In genomic region chr11:316031-316701, GRCh38 we compare ENCODE assay signal across 6 cellular contexts. TPM values are rescaled to one million over a fixed set of nuclear protein-coding genes. Genes with fewer than 3 reads are reported as not detected.
A peak's percentile ranks its signal among the peaks of the same experiment; 100 is the strongest.
DNase-seq lines count a peak whose midpoint lies in the region; ATAC-seq and TF ChIP-seq lines count a peak whose summit lies in the region.

No MANE protein-coding gene starts in this region.

- H3K4me3 ChIP-seq in liver (ENCODE audit: low read depth in 1 of 3, low read length in 3 of 3) (peak overlapping the region; percentile 48 to 61 (median 59)), brain microvascular endothelial cell (ENCODE audit: low read depth, low read length) (no peak overlapping the region)

- peak overlapping the region; percentile 86 for H3K4me3 Mint-ChIP-seq in activated T-cell treated with anti-CD3 and anti-CD28 coated beads, Interleukin-2, amount 50 U/mL, for 4 hours

- no peaks in the 10 kb centered on the region for H3K27me3 Mint-ChIP-seq in activated T-cell treated with anti-CD3 and anti-CD28 coated beads, Interleukin-2, amount 50 U/mL, for 4 hours (ENCODE audit: low read depth)

- no peaks in the 10 kb centered on the region for H3K9me3 ChIP-seq in liver (ENCODE audit: control insufficient read depth in 4 of 4, low read length in 3 of 4)

- TF ChIP-seq RAD21 in liver (IDR thresholded peaks at IDR 0.05) = peak in 1 of 2 donors; percentile 44

- peak overlapping the region; percentile 81 to 92 for H3K27ac ChIP-seq in liver (ENCODE audit: low read depth in 1 of 2, low read length in 2 of 2)
- H3K27ac ChIP-seq in brain microvascular endothelial cell = no peak overlapping the region

- peaks cover 6% of the 10 kb centered on the region for H3K36me3 Mint-ChIP-seq in activated T-cell treated with anti-CD3 and anti-CD28 coated beads, Interleukin-2, amount 50 U/mL, for 4 hours (ENCODE audit: insufficient read depth)

- in situ Hi-C loops in brain microvascular endothelial cell (cut with HindIII; ENCODE audit: low pct_ligation_motif_present, low sequenced_read_pairs) = no loop called here

- H3K4me1 ChIP-seq in liver (ENCODE audit: control insufficient read depth in 4 of 4, insufficient read depth in 4 of 4, low read length in 3 of 4) = peaks cover 0 to 44% (median 19%) of the 10 kb centered on the region in 4 donors

- no peaks in the 10 kb centered on the region for H3K9me3 Mint-ChIP-seq in activated T-cell treated with anti-CD3 and anti-CD28 coated beads, Interleukin-2, amount 50 U/mL, for 4 hours

- peaks cover 53% of the 10 kb centered on the region for H3K4me1 Mint-ChIP-seq in activated T-cell treated with anti-CD3 and anti-CD28 coated beads, Interleukin-2, amount 50 U/mL, for 4 hours (ENCODE audit: low read depth)

- H3K36me3 ChIP-seq in liver (ENCODE audit: control insufficient read depth in 4 of 4, insufficient read depth in 3 of 4, low read depth in 1 of 4, low read length in 3 of 4) = no peaks in the 10 kb centered on the region
- H3K36me3 ChIP-seq in brain microvascular endothelial cell (replicated peaks) = no peaks in the 10 kb centered on the region

- DNase-seq in AG20443 (ENCODE audit: low spot score) = peak; percentile 29
- DNase-seq in activated T-cell treated with anti-CD3 and anti-CD28 coated beads, Interleukin-2, amount 50 U/mL, for 4 hours = peak; percentile 14
- no peak for DNase-seq in dedifferentiated amniotic fluid mesenchymal stem cell (ENCODE audit: extremely low spot score)
- DNase-seq in activated gamma-delta T cell treated with Interleukin-2 at 50 U/mL for 16 hours = no peak
- no peak for DNase-seq in brain microvascular endothelial cell

- peak overlapping the region; percentile 10 to 81 for H3K9ac ChIP-seq in liver (ENCODE audit: low read depth in 1 of 2, low read length in 2 of 2)

- no peaks in the 10 kb centered on the region for H3K27me3 ChIP-seq in liver (ENCODE audit: control insufficient read depth in 4 of 4, insufficient read depth in 4 of 4, low read length in 3 of 4)
- H3K27me3 ChIP-seq in brain microvascular endothelial cell (replicated peaks) = peaks cover 22% of the 10 kb centered on the region

- TF ChIP-seq CTCF in liver (IDR thresholded peaks at IDR 0.05; ENCODE audit: low read depth, low read length, missing input control) (no peak), brain microvascular endothelial cell (IDR thresholded peaks at IDR 0.05; ENCODE audit: low read depth, low read length, missing control alignments) (no peak)

- 23% methylated on average over 64 of the region's 64 CpGs for WGBS in liver

- no peak for ATAC-seq in activated T-cell treated with anti-CD3 and anti-CD28 coated beads, Interleukin-2, amount 50 U/mL, for 4 hours

TF ChIP-seq in liver, 16 proteins besides CTCF, POLR2A, EP300 and RAD21:
- TF ChIP-seq RXRA (IDR thresholded peaks at IDR 0.05) (peak in 1 of 2 donors; percentile 73), EGR1 (IDR thresholded peaks at IDR 0.05; ENCODE audit: low read depth in 2 of 2) (no peak), SP1 (IDR thresholded peaks at IDR 0.05) (peak; percentile 64), YY1 (IDR thresholded peaks at IDR 0.05) (no peak), FOXA2 (IDR thresholded peaks at IDR 0.05) (no peak), TAF1 (conservative IDR thresholded peaks at IDR 0.05) (peak; percentile 56), HNF4A (conservative IDR thresholded peaks at IDR 0.05) (peak in 1 of 2 donors; percentile 20), REST (IDR thresholded peaks at IDR 0.05) (no peak)

RNA-seq across cellular contexts. Expression of gene IFITM1, which starts 2.3 kb away (rescaled TPM):
- 100 to 1,000 TPM in 2 of 3 donors, 10 to 100 TPM in 1; 99.3 to 144 (median 120) TPM for total RNA-seq in activated T-cell treated with anti-CD3 and anti-CD28 coated beads, Interleukin-2, amount 50 U/mL, for 4 hours
- total RNA-seq in liver = 10 to 100 TPM; 12.6 to 37.4 TPM
- 100 to 1,000 TPM in 1 of 2 donors, 10 to 100 TPM in 1; 96.0 to 113 TPM for polyA plus RNA-seq in liver

RNA-seq across cellular contexts. Expression of gene IFITM3, which starts 4.5 kb away (rescaled TPM):
- 10 to 100 TPM in 2 of 3 donors, 1 to 10 TPM in 1; 5.3 to 24.6 (median 20.4) TPM for total RNA-seq in activated T-cell treated with anti-CD3 and anti-CD28 coated beads, Interleukin-2, amount 50 U/mL, for 4 hours
- 100 to 1,000 TPM in 1 of 2 donors, 10 to 100 TPM in 1; 48.6 to 105 TPM for total RNA-seq in liver
- 1,000 to 10,000 TPM; 2,070 to 2,255 TPM for polyA plus RNA-seq in liver

RNA-seq across cellular contexts. Expression of gene IFITM2, which starts 8.6 kb away (rescaled TPM):
- 100 to 1,000 TPM; 197 to 257 (median 231) TPM for total RNA-seq in activated T-cell treated with anti-CD3 and anti-CD28 coated beads, Interleukin-2, amount 50 U/mL, for 4 hours
- total RNA-seq in liver = 10 to 100 TPM in 1 of 2 donors, 1 to 10 TPM in 1; 8.5 to 49.0 TPM
- polyA plus RNA-seq in liver = 1,000 to 10,000 TPM in 1 of 2 donors, 100 to 1,000 TPM in 1; 759 to 1,441 TPM

RNA-seq across cellular contexts. Expression of gene IFITM5, which starts 16.8 kb away (rescaled TPM):
- not detected for total RNA-seq in activated T-cell treated with anti-CD3 and anti-CD28 coated beads, Interleukin-2, amount 50 U/mL, for 4 hours
- not detected for total RNA-seq in liver
- polyA plus RNA-seq in liver = not detected

RNA-seq across cellular contexts. Expression of gene PGGHG, which starts 27.2 kb away (rescaled TPM):
- total RNA-seq in activated T-cell treated with anti-CD3 and anti-CD28 coated beads, Interleukin-2, amount 50 U/mL, for 4 hours = 10 to 100 TPM; 16.6 to 76.3 (median 28.3) TPM
- 10 to 100 TPM in 1 of 2 donors, 1 to 10 TPM in 1; 1.3 to 11.4 TPM for total RNA-seq in liver
- 1 to 10 TPM; 5.4 to 9.6 TPM for polyA plus RNA-seq in liver

Comparison
In these comparisons a context has a peak if more than half of its experiments do, and no peak if none do; other contexts are left out.
1. DNase-seq: peak in AG20443 (single experiment) and activated T-cell treated with anti-CD3 and anti-CD28 coated beads, Interleukin-2, amount 50 U/mL, for 4 hours (single experiment); none in dedifferentiated amniotic fluid mesenchymal stem cell (single experiment), activated gamma-delta T cell treated with Interleukin-2 at 50 U/mL for 16 hours (single experiment) and brain microvascular endothelial cell (single experiment).